13 cellular contexts compared by ENCODE assay signal in genomic region chr13:41603917-41604316, GRCh38.
DNase-seq lines count a peak whose midpoint lies in the region; TF ChIP-seq lines count a peak whose summit lies in the region.
"Had no signal": no experiment of that assay in that cellular context is flagged by ENCODE, and none has a peak within 500 bp of the region (broad histone marks: within the 10 kb centered on the region; RNA-seq: fewer than 3 reads in every experiment).

No MANE protein-coding gene starts in this region.

- DNase-seq in MCF 10A (ENCODE audit: unreplicated experiment): peak; percentile 96
- DNase-seq in breast epithelium (ENCODE audit: low spot score in 2 of 2): no peak
- DNase-seq in NCI-H226: peak; percentile 48
- peak; percentile 44 to 78 for DNase-seq in erythroblast (lab: John Stamatoyannopoulos, UW)
- peak; percentile 24 to 26 for DNase-seq in thyroid gland
- DNase-seq in T-helper 2 cell treated with Interferon-gamma antibody and Interleukin-4, amounts not matched to agents 5 μg/mL and 100 μg/mL, for 36 hours (ENCODE audit: low spot score): no peak
- DNase-seq in mesothelial cell of epicardium (ENCODE audit: low spot score in 2 of 2, unreplicated experiment in 2 of 2): no peak
- DNase-seq in iPS-NIHi7 (ENCODE audit: extremely low spot score): no peak
- DNase-seq: CD4-positive, alpha-beta T cell; natural killer cell; NCI-H1417 had no signal

- TF ChIP-seq CTCF in MCF 10A (IDR thresholded peaks at IDR 0.05; ENCODE audit: unreplicated experiment) (no peak), breast epithelium (IDR thresholded peaks at IDR 0.05) (no peak), thyroid gland (IDR thresholded peaks at IDR 0.05) (no peak), mesothelial cell of epicardium (IDR thresholded peaks at IDR 0.05; ENCODE audit: unreplicated experiment) (no peak)

- H3K4me3 ChIP-seq in breast epithelium (no peak overlapping the region), thyroid gland (replicated peaks in 1 of 3) (no peak overlapping the region)
- H3K4me3 ChIP-seq: cardiac muscle cell, SJSA1 had no signal

- no peaks in the 10 kb centered on the region for H3K9me3 ChIP-seq in breast epithelium
- H3K9me3 ChIP-seq in thyroid gland: no peaks in the 10 kb centered on the region
- H3K9me3 ChIP-seq: SJSA1 had no signal

- H3K4me1 Mint-ChIP-seq in MCF 10A (ENCODE audit: insufficient read depth, unreplicated experiment): peaks cover 19% of the 10 kb centered on the region
- no peaks in the 10 kb centered on the region for H3K4me1 Mint-ChIP-seq in T-helper 2 cell treated with Interferon-gamma antibody and Interleukin-4, amounts not matched to agents 5 μg/mL and 100 μg/mL, for 36 hours (ENCODE audit: low read depth)
- peaks cover 13% of the 10 kb centered on the region for H3K4me1 Mint-ChIP-seq in mesothelial cell of epicardium
- H3K4me1 Mint-ChIP-seq: natural killer cell had no signal

- H3K36me3 Mint-ChIP-seq in MCF 10A (ENCODE audit: insufficient read depth, unreplicated experiment) (peaks cover 48% of the 10 kb centered on the region), mesothelial cell of epicardium (peaks cover 24% of the 10 kb centered on the region)
- peaks cover 12% of the 10 kb centered on the region for H3K36me3 Mint-ChIP-seq in T-helper 2 cell treated with Interferon-gamma antibody and Interleukin-4, amounts not matched to agents 5 μg/mL and 100 μg/mL, for 36 hours (ENCODE audit: low read depth)

- 50 to 58% methylated on average over 1 of the region's 1 CpG for WGBS in thyroid gland, 2 donors

- H3K27ac Mint-ChIP-seq in MCF 10A (ENCODE audit: low read depth, unreplicated experiment) (peak overlapping the region; percentile 44), mesothelial cell of epicardium (no peak overlapping the region)
- H3K27ac Mint-ChIP-seq in T-helper 2 cell treated with Interferon-gamma antibody and Interleukin-4, amounts not matched to agents 5 μg/mL and 100 μg/mL, for 36 hours: no peak overlapping the region
- H3K27ac Mint-ChIP-seq: CD4-positive, alpha-beta T cell; natural killer cell had no signal

- no peaks in the 10 kb centered on the region for H3K36me3 ChIP-seq in breast epithelium
- no peaks in the 10 kb centered on the region for H3K36me3 ChIP-seq in thyroid gland

- POLR2A ChIA-PET in MCF 10A (lab: Yijun Ruan, JAX): interaction anchor here (1.8 to 2.4 kb wide), 2 partner anchors 10 to 15 kb away, joined by 8 to 9 read pairs; no protein-coding TSS in a partner anchor

- TF ChIP-seq POLR2A in breast epithelium (IDR thresholded peaks at IDR 0.05) (no peak), erythroblast (IDR thresholded peaks at IDR 0.05; ENCODE audit: low read length) (no peak), thyroid gland (IDR thresholded peaks at IDR 0.05) (no peak)

- intact Hi-C loops in MCF 10A (cut with micrococcal nuclease): no loop called here
- intact Hi-C loops in breast epithelium (cut with DNase I; ENCODE audit: low total_unique reads): no loop called here
- intact Hi-C loops in thyroid gland (cut with DNase I): no loop called here

- no peak overlapping the region for H3K4me3 Mint-ChIP-seq in MCF 10A (ENCODE audit: unreplicated experiment)
- no peak overlapping the region for H3K4me3 Mint-ChIP-seq in T-helper 2 cell treated with Interferon-gamma antibody and Interleukin-4, amounts not matched to agents 5 μg/mL and 100 μg/mL, for 36 hours
- no peak overlapping the region for H3K4me3 Mint-ChIP-seq in mesothelial cell of epicardium
- H3K4me3 Mint-ChIP-seq: CD4-positive, alpha-beta T cell; natural killer cell had no signal

- BruUV-seq in MCF 10A (replicated peaks; lab: Mats Ljungman, UMichigan): no TSS peak

- H3K4me1 ChIP-seq in breast epithelium (no peaks in the 10 kb centered on the region), thyroid gland (peaks cover 0 to 18% of the 10 kb centered on the region in 2 donors)
- H3K4me1 ChIP-seq: SJSA1 had no signal

- H3K27ac ChIP-seq in breast epithelium (no peak overlapping the region), thyroid gland (no peak overlapping the region)
- H3K27ac ChIP-seq: cardiac muscle cell, SJSA1 had no signal

- H3K9me3 Mint-ChIP-seq in MCF 10A (ENCODE audit: unreplicated experiment): no peaks in the 10 kb centered on the region
- no peaks in the 10 kb centered on the region for H3K9me3 Mint-ChIP-seq in T-helper 2 cell treated with Interferon-gamma antibody and Interleukin-4, amounts not matched to agents 5 μg/mL and 100 μg/mL, for 36 hours
- H3K9me3 Mint-ChIP-seq in mesothelial cell of epicardium: no peaks in the 10 kb centered on the region
- H3K9me3 Mint-ChIP-seq: CD4-positive, alpha-beta T cell; natural killer cell had no signal

- H3K27me3 ChIP-seq in breast epithelium (no peaks in the 10 kb centered on the region), thyroid gland (no peaks in the 10 kb centered on the region)
- H3K27me3 ChIP-seq: cardiac muscle cell, SJSA1 had no signal

- H3K27me3 Mint-ChIP-seq in MCF 10A (ENCODE audit: insufficient read depth, unreplicated experiment) (no peaks in the 10 kb centered on the region), mesothelial cell of epicardium (ENCODE audit: low read depth) (no peaks in the 10 kb centered on the region)
- no peaks in the 10 kb centered on the region for H3K27me3 Mint-ChIP-seq in T-helper 2 cell treated with Interferon-gamma antibody and Interleukin-4, amounts not matched to agents 5 μg/mL and 100 μg/mL, for 36 hours (ENCODE audit: low read depth)
- H3K27me3 Mint-ChIP-seq: CD4-positive, alpha-beta T cell had no signal

- CTCF ChIA-PET in MCF 10A (lab: Yijun Ruan, JAX): interaction anchor here (1.0 kb wide), 1 partner anchor 60 kb away, joined by 3 read pairs; no protein-coding TSS in a partner anchor

Comparison
In these comparisons a context has a peak if more than half of its experiments do, and no peak if none do; other contexts are left out.
1. DNase-seq: peak in MCF 10A (single experiment), NCI-H226 (single experiment), erythroblast (2 of 2) and thyroid gland (2 of 2); none in breast epithelium (0 of 2), T-helper 2 cell treated with Interferon-gamma antibody and Interleukin-4, amounts not matched to agents 5 μg/mL and 100 μg/mL, for 36 hours (single experiment), mesothelial cell of epicardium (0 of 2) and iPS-NIHi7 (single experiment).